1 cellular context compared by ENCODE assay signal in genomic region chr12:57240069-57240921, GRCh38.
TF ChIP-seq lines count a peak whose summit lies in the region.

No MANE protein-coding gene starts in this region.

TF ChIP-seq in HepG2, 621 proteins besides CTCF, POLR2A, EP300 and RAD21 (continued from another document and continues in another):
- no peak for TF ChIP-seq ZHX2 (IDR thresholded peaks at IDR 0.05; ENCODE audit: low read depth)
- TF ChIP-seq ZHX2 (CRISPR knock-in tag; IDR thresholded peaks at IDR 0.05; ENCODE audit: borderline replicate concordance), result no peak
- TF ChIP-seq MYC (CRISPR knock-in tag; IDR thresholded peaks at IDR 0.05; ENCODE audit: borderline replicate concordance), result no peak; the same call in 1 of the 2 replicates
- TF ChIP-seq DMAP1 (CRISPR knock-in tag; IDR thresholded peaks at IDR 0.05), result no peak
- TF ChIP-seq KDM4B (CRISPR knock-in tag; IDR thresholded peaks at IDR 0.05), result no peak
- no peak for TF ChIP-seq ZNF737 (CRISPR knock-in tag; IDR thresholded peaks at IDR 0.05; ENCODE audit: borderline replicate concordance)
- no peak for TF ChIP-seq ZSCAN5A (CRISPR knock-in tag; IDR thresholded peaks at IDR 0.05; ENCODE audit: borderline replicate concordance)
- no peak for TF ChIP-seq BCL3 (CRISPR knock-in tag; IDR thresholded peaks at IDR 0.05)
- no peak for TF ChIP-seq ZNF597 (CRISPR knock-in tag; IDR thresholded peaks at IDR 0.05)
- TF ChIP-seq ZNF672 (CRISPR knock-in tag; IDR thresholded peaks at IDR 0.05), result no peak
- no peak for TF ChIP-seq HNF1A (IDR thresholded peaks at IDR 0.05; ENCODE audit: low read depth)
- TF ChIP-seq HNF1A (CRISPR knock-in tag; IDR thresholded peaks at IDR 0.05; ENCODE audit: borderline replicate concordance), result no peak
- peak; percentile 64 for TF ChIP-seq HNRNPK (IDR thresholded peaks at IDR 0.05; ENCODE audit: low read depth, low read length, poor library complexity, severe bottlenecking)
- peak; percentile 33; the same call in 1 of the 2 replicates for TF ChIP-seq SALL1 (CRISPR knock-in tag; IDR thresholded peaks at IDR 0.05)
- TF ChIP-seq E2F1 (CRISPR knock-in tag; IDR thresholded peaks at IDR 0.05), result no peak
- no peak for TF ChIP-seq ZNF883 (CRISPR knock-in tag; IDR thresholded peaks at IDR 0.05; ENCODE audit: not compliant biosample characterization)
- no peak for TF ChIP-seq TFDP1 (CRISPR knock-in tag; IDR thresholded peaks at IDR 0.05; ENCODE audit: borderline replicate concordance)
- no peak for TF ChIP-seq HES4 (CRISPR knock-in tag; IDR thresholded peaks at IDR 0.05; ENCODE audit: borderline replicate concordance)
- no peak for TF ChIP-seq KDM6A (CRISPR knock-in tag; IDR thresholded peaks at IDR 0.05; ENCODE audit: low read depth)
- TF ChIP-seq FOXP4 (CRISPR knock-in tag; IDR thresholded peaks at IDR 0.05), result no peak
- TF ChIP-seq THYN1 (CRISPR knock-in tag; IDR thresholded peaks at IDR 0.05; ENCODE audit: borderline replicate concordance, low read depth), result no peak
- TF ChIP-seq CENPBD1 (CRISPR knock-in tag; IDR thresholded peaks at IDR 0.05; ENCODE audit: borderline replicate concordance, low read depth), result no peak
- no peak for TF ChIP-seq ZNF639 (CRISPR knock-in tag; conservative IDR thresholded peaks at IDR 0.05)
- TF ChIP-seq THAP7 (CRISPR knock-in tag; IDR thresholded peaks at IDR 0.05), result no peak
- TF ChIP-seq ZNF619 (CRISPR knock-in tag; IDR thresholded peaks at IDR 0.05), result no peak
- TF ChIP-seq HMGXB4 (CRISPR knock-in tag; IDR thresholded peaks at IDR 0.05; ENCODE audit: borderline replicate concordance in 1 of 2, low read depth in 1 of 2), result no peak
- no peak for TF ChIP-seq FOXA1 (IDR thresholded peaks at IDR 0.05)
- TF ChIP-seq FOXA1 (CRISPR knock-in tag; IDR thresholded peaks at IDR 0.05), result no peak
